ENCODE assay signal across 9 cellular contexts in genomic region chr14:99035268-99035667, GRCh38.
DNase-seq lines count a peak whose midpoint lies in the region; TF ChIP-seq lines count a peak whose summit lies in the region.
"Had no signal": no experiment of that assay in that cellular context is flagged by ENCODE, and none has a peak within 500 bp of the region (broad histone marks: within the 10 kb centered on the region; RNA-seq: fewer than 3 reads in every experiment).

No MANE protein-coding gene starts in this region.

- peak overlapping the region in 1 of 5 donors; percentile 64 for H3K9ac ChIP-seq in subcutaneous abdominal adipose tissue (ENCODE audit: low read length in 5 of 5)

- no peaks in the 10 kb centered on the region for H3K36me3 ChIP-seq in subcutaneous abdominal adipose tissue (ENCODE audit: control insufficient read depth in 5 of 5, insufficient read depth in 5 of 5, low read length in 5 of 5)

- H3K4me3 Mint-ChIP-seq in HFFc6 (peak overlapping the region; percentile 13; the same call in 1 of the 2 replicates), type B pancreatic cell (no peak overlapping the region)
- H3K4me3 Mint-ChIP-seq: activated CD8-positive, alpha-beta T cell treated with anti-CD3 and anti-CD28 coated beads for 36 hours had no signal

- DNase-seq in HFFc6 (peak; percentile 1), astrocyte of the spinal cord (ENCODE audit: low read depth, low spot score) (peak; percentile 33), kidney tubule cell (ENCODE audit: low spot score) (peak; percentile 38), NCI-H446 (lab: John Stamatoyannopoulos, UW) (no peak), NCI-H1105 treated with DMSO at 0.1 percent for 48 hours (lab: John Stamatoyannopoulos, UW) (no peak), UCSD-AML1 (lab: John Stamatoyannopoulos, UW; ENCODE audit: unreplicated experiment) (no peak), type B pancreatic cell (ENCODE audit: extremely low spot score, unreplicated experiment) (no peak)
- DNase-seq: activated CD8-positive, alpha-beta T cell treated with anti-CD3 and anti-CD28 coated beads for 36 hours had no signal

- H3K9me3 ChIP-seq in subcutaneous abdominal adipose tissue (ENCODE audit: control insufficient read depth in 5 of 5, low read length in 5 of 5): no peaks in the 10 kb centered on the region

- H3K27me3 Mint-ChIP-seq in HFFc6 (ENCODE audit: insufficient read depth): peaks cover 15% of the 10 kb centered on the region
- H3K27me3 Mint-ChIP-seq in type B pancreatic cell: no peaks in the 10 kb centered on the region
- H3K27me3 Mint-ChIP-seq: activated CD8-positive, alpha-beta T cell treated with anti-CD3 and anti-CD28 coated beads for 36 hours had no signal

- H3K9me3 Mint-ChIP-seq in HFFc6: peaks cover 9% of the 10 kb centered on the region
- no peaks in the 10 kb centered on the region for H3K9me3 Mint-ChIP-seq in type B pancreatic cell
- H3K9me3 Mint-ChIP-seq: activated CD8-positive, alpha-beta T cell treated with anti-CD3 and anti-CD28 coated beads for 36 hours had no signal

- H3K27ac Mint-ChIP-seq in HFFc6 (peak overlapping the region; percentile 18), type B pancreatic cell (no peak overlapping the region)
- H3K27ac Mint-ChIP-seq: activated CD8-positive, alpha-beta T cell treated with anti-CD3 and anti-CD28 coated beads for 36 hours had no signal

- in situ Hi-C loops in astrocyte of the spinal cord (cut with HindIII; ENCODE audit: low sequenced_read_pairs): no loop called here

- H3K4me1 ChIP-seq in subcutaneous abdominal adipose tissue (ENCODE audit: control insufficient read depth in 5 of 5, insufficient read depth in 5 of 5, low read length in 5 of 5): peaks cover 2 to 26% (median 21%) of the 10 kb centered on the region in 5 donors

- TF ChIP-seq CTCF in HFFc6 (IDR thresholded peaks at IDR 0.05): no peak
- no peak for TF ChIP-seq CTCF in astrocyte of the spinal cord (IDR thresholded peaks at IDR 0.05; ENCODE audit: low read depth, low read length)
- no peak for TF ChIP-seq CTCF in type B pancreatic cell (conservative IDR thresholded peaks at IDR 0.05)

- H3K4me3 ChIP-seq in astrocyte of the spinal cord (ENCODE audit: low read depth, low read length) (no peak overlapping the region), subcutaneous abdominal adipose tissue (ENCODE audit: low read depth in 1 of 5, low read length in 5 of 5) (peak overlapping the region in 4 of 5 donors; percentile 44 to 60 (median 52))

- H3K36me3 Mint-ChIP-seq in HFFc6 (ENCODE audit: low read depth) (no peaks in the 10 kb centered on the region), type B pancreatic cell (no peaks in the 10 kb centered on the region)

- H3K27ac ChIP-seq in subcutaneous abdominal adipose tissue (ENCODE audit: low read depth, low read length): peak overlapping the region; percentile 60

- no peaks in the 10 kb centered on the region for H3K27me3 ChIP-seq in subcutaneous abdominal adipose tissue (ENCODE audit: control insufficient read depth in 5 of 5, insufficient read depth in 4 of 5, low read length in 5 of 5)

- H3K4me1 Mint-ChIP-seq in HFFc6 (ENCODE audit: low read depth) (peaks cover 34% of the 10 kb centered on the region), type B pancreatic cell (ENCODE audit: unreplicated experiment) (no peaks in the 10 kb centered on the region)

Comparison
In these comparisons a context has a peak if more than half of its experiments do, and no peak if none do; other contexts are left out.
1. DNase-seq: peak in HFFc6 (single experiment), astrocyte of the spinal cord (single experiment) and kidney tubule cell (single experiment); none in NCI-H446 (0 of 2), NCI-H1105 treated with DMSO at 0.1 percent for 48 hours (single experiment), UCSD-AML1 (single experiment) and type B pancreatic cell (single experiment).